Comparison of ENCODE assay signal across 9 cellular contexts in the genomic region with DNA sequence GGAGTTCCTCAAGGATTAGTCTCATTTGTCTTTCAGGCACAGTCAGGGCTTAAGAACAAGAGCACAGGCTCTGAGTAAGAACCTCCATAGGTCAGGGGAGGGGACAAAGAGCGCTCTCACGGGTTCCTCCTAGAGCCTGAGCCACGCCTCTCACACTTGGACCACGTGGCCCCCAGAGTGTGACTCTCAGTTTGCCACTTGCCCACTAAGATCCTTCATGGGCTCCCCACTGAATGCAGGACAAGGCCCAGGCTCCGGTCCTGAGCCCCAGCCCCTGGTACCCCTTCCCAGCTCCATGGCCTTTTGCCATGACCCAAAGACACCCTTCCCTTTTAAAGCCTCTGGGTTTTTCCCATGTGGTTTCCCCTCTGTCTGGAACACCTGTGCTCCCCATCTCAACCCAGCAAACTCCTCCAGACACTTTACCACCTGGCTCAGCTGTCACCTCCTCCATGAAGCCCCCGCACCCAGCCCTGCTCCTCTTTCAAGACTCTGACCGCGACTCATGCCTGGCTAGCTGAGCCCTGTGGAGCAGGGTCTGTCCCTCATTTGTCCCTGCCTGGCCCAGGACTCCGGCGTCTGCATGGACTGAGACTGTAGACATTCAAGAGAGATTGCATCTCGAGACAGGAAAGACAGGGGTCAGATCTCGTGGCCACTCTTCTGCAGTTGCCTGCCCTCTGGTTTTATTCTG. TPM values are rescaled to one million over a fixed set of nuclear protein-coding genes. Genes with fewer than 3 reads are reported as not detected.
DNase-seq lines count a peak whose midpoint lies in the region; ATAC-seq lines count a peak whose summit lies in the region.
"Had no signal": no experiment of that assay in that cellular context is flagged by ENCODE, and none has a peak within 500 bp of the region (broad histone marks: within the 10 kb centered on the region; RNA-seq: fewer than 3 reads in every experiment).

No MANE protein-coding gene starts in this region.

- no peaks in the 10 kb centered on the region for H3K36me3 ChIP-seq in CD4-positive, CD25-positive, alpha-beta regulatory T cell (ENCODE audit: control insufficient read depth, insufficient read depth, low read length)
- H3K36me3 ChIP-seq: upper lobe of left lung had no signal

- H3K4me1 Mint-ChIP-seq in CD4-positive, CD25-positive, alpha-beta regulatory T cell = peaks cover 0 to 8% (median 5%) of the 10 kb centered on the region in 4 donors

- no peaks in the 10 kb centered on the region for H3K27me3 ChIP-seq in CD4-positive, CD25-positive, alpha-beta regulatory T cell (ENCODE audit: control insufficient read depth, insufficient read depth, low read length)
- H3K27me3 ChIP-seq: upper lobe of left lung had no signal

- no peak overlapping the region for H3K27ac Mint-ChIP-seq in CD4-positive, CD25-positive, alpha-beta regulatory T cell

- H3K4me1 ChIP-seq in CD4-positive, CD25-positive, alpha-beta regulatory T cell (ENCODE audit: control insufficient read depth, insufficient read depth, low read length, poor library complexity, severe bottlenecking) = no peaks in the 10 kb centered on the region
- H3K4me1 ChIP-seq: upper lobe of left lung had no signal

- H3K27me3 Mint-ChIP-seq in CD4-positive, CD25-positive, alpha-beta regulatory T cell = no peaks in the 10 kb centered on the region

- ATAC-seq in CD4-positive, CD25-positive, alpha-beta regulatory T cell (ENCODE audit: low read depth in 2 of 2) = peak; percentile 52 to 79
- ATAC-seq in GM19328 (IDR thresholded peaks at IDR 0.05; ENCODE audit: unreplicated experiment) (peak; percentile 67), HG03135 (IDR thresholded peaks at IDR 0.05; ENCODE audit: unreplicated experiment) (peak; percentile 89)

- no peak overlapping the region for H3K4me3 Mint-ChIP-seq in CD4-positive, CD25-positive, alpha-beta regulatory T cell

- no peaks in the 10 kb centered on the region for H3K36me3 Mint-ChIP-seq in CD4-positive, CD25-positive, alpha-beta regulatory T cell

- no peak overlapping the region for H3K27ac ChIP-seq in CD4-positive, CD25-positive, alpha-beta regulatory T cell (ENCODE audit: insufficient read depth, low read length, poor library complexity, severe bottlenecking)
- H3K27ac ChIP-seq: upper lobe of left lung had no signal

- no peaks in the 10 kb centered on the region for H3K9me3 Mint-ChIP-seq in CD4-positive, CD25-positive, alpha-beta regulatory T cell

- H3K9me3 ChIP-seq in CD4-positive, CD25-positive, alpha-beta regulatory T cell (ENCODE audit: control insufficient read depth in 2 of 2, low read length in 2 of 2) = no peaks in the 10 kb centered on the region
- H3K9me3 ChIP-seq: upper lobe of left lung had no signal

- H3K4me3 ChIP-seq in CD4-positive, CD25-positive, alpha-beta regulatory T cell (ENCODE audit: low read depth, low read length) = no peak overlapping the region
- H3K4me3 ChIP-seq: upper lobe of left lung had no signal

- peak in 1 of 3 donors; percentile 20 for DNase-seq in CD4-positive, CD25-positive, alpha-beta regulatory T cell
- DNase-seq in activated CD8-positive, alpha-beta memory T cell treated with anti-CD3 and anti-CD28 coated beads for 48 hours (ENCODE audit: low read depth in 2 of 3, low spot score in 2 of 3) = peak in 2 of 3 experiments; percentile 18
- peak; percentile 47 for DNase-seq in stimulated activated CD8-positive, alpha-beta memory T cell treated with anti-CD3 and anti-CD28 coated beads, Interleukin-12 subunit alpha, Interleukin-12 subunit beta, amount 100 ng/mL, for 4 hours (ENCODE audit: low read depth)
- DNase-seq in NCI-H1436 treated with DMSO at 0.1 percent for 48 hours (lab: John Stamatoyannopoulos, UW) (no peak), SKM-1 treated with dmso at 0.1 percent for 144 hours (lab: John Stamatoyannopoulos, UW; ENCODE audit: unreplicated experiment) (no peak), NCI-H2081 (lab: John Stamatoyannopoulos, UW) (no peak)

RNA-seq across cellular contexts. Expression of a gene that starts 32.7 kb away (rescaled TPM):
- 131 TPM for total RNA-seq in CD4-positive, CD25-positive, alpha-beta regulatory T cell
- polyA plus RNA-seq in CD4-positive, CD25-positive, alpha-beta regulatory T cell = 10 to 100 TPM; 17.7 to 23.7 (median 21.0) TPM

Comparison
In these comparisons a context has a peak if more than half of its experiments do, and no peak if none do; other contexts are left out.
1. DNase-seq: peak in activated CD8-positive, alpha-beta memory T cell treated with anti-CD3 and anti-CD28 coated beads for 48 hours (2 of 3) and stimulated activated CD8-positive, alpha-beta memory T cell treated with anti-CD3 and anti-CD28 coated beads, Interleukin-12 subunit alpha, Interleukin-12 subunit beta, amount 100 ng/mL, for 4 hours (single experiment); none in NCI-H1436 treated with DMSO at 0.1 percent for 48 hours (single experiment), SKM-1 treated with dmso at 0.1 percent for 144 hours (single experiment) and NCI-H2081 (0 of 2).
2. Peak in every context shown above with its lines, with median percentiles within 50 percentile points of each other: ATAC-seq.